In genomic region chr22:44129614-44129976, GRCh38 we compare ENCODE assay signal across 14 cellular contexts. TPM values are rescaled to one million over a fixed set of nuclear protein-coding genes. Genes with fewer than 3 reads are reported as not detected.
DNase-seq lines count a peak whose midpoint lies in the region; ATAC-seq and TF ChIP-seq lines count a peak whose summit lies in the region.
"Had no signal": no experiment of that assay in that cellular context is flagged by ENCODE, and none has a peak within 500 bp of the region (broad histone marks: within the 10 kb centered on the region; RNA-seq: fewer than 3 reads in every experiment).

No MANE protein-coding gene starts in this region.

- CTCF ChIA-PET in activated CD8-positive, alpha-beta T cell treated with anti-CD3 and anti-CD28 coated beads, Interleukin-2, amount 10 ng/mL, durations not matched to agents 7 days and 5 days (lab: Charles Lee) = no interaction called here
- CTCF ChIA-PET in activated CD8-positive, alpha-beta T cell treated with anti-CD3 and anti-CD28 coated beads for 36 hours (lab: Charles Lee) = no interaction called here

- H3K27me3 ChIP-seq in foreskin keratinocyte (no peaks in the 10 kb centered on the region), upper lobe of right lung (no peaks in the 10 kb centered on the region)
- H3K27me3 ChIP-seq: vagina had no signal

- no peak for TF ChIP-seq CTCF in activated CD8-positive, alpha-beta T cell treated with anti-CD3 and anti-CD28 coated beads for 36 hours (IDR thresholded peaks at IDR 0.05)
- TF ChIP-seq CTCF in foreskin keratinocyte (conservative IDR thresholded peaks at IDR 0.05) (no peak), upper lobe of right lung (IDR thresholded peaks at IDR 0.05) (no peak)

- peaks cover 21% of the 10 kb centered on the region for H3K36me3 Mint-ChIP-seq in activated CD8-positive, alpha-beta T cell treated with anti-CD3 and anti-CD28 coated beads, Interleukin-2, amount 10 ng/mL, durations not matched to agents 7 days and 5 days (ENCODE audit: low read depth)
- H3K36me3 Mint-ChIP-seq in activated CD8-positive, alpha-beta T cell treated with anti-CD3 and anti-CD28 coated beads for 36 hours (ENCODE audit: low read depth) = peaks cover 22% of the 10 kb centered on the region

- H3K27ac Mint-ChIP-seq in activated CD8-positive, alpha-beta T cell treated with anti-CD3 and anti-CD28 coated beads, Interleukin-2, amount 10 ng/mL, durations not matched to agents 7 days and 5 days = peak overlapping the region; percentile 52
- no peak overlapping the region for H3K27ac Mint-ChIP-seq in activated CD8-positive, alpha-beta T cell treated with anti-CD3 and anti-CD28 coated beads for 36 hours
- H3K27ac Mint-ChIP-seq: activated naive CD8-positive, alpha-beta T cell treated with anti-CD3 and anti-CD28 coated beads for 36 hours had no signal

- no peaks in the 10 kb centered on the region for H3K27me3 Mint-ChIP-seq in activated CD8-positive, alpha-beta T cell treated with anti-CD3 and anti-CD28 coated beads, Interleukin-2, amount 10 ng/mL, durations not matched to agents 7 days and 5 days (ENCODE audit: low read depth)
- H3K27me3 Mint-ChIP-seq in activated CD8-positive, alpha-beta T cell treated with anti-CD3 and anti-CD28 coated beads for 36 hours = peaks cover 3% of the 10 kb centered on the region
- H3K27me3 Mint-ChIP-seq: activated naive CD8-positive, alpha-beta T cell treated with anti-CD3 and anti-CD28 coated beads for 36 hours had no signal

- H3K9me3 ChIP-seq in upper lobe of right lung = no peaks in the 10 kb centered on the region

- H3K9me3 Mint-ChIP-seq in activated CD8-positive, alpha-beta T cell treated with anti-CD3 and anti-CD28 coated beads, Interleukin-2, amount 10 ng/mL, durations not matched to agents 7 days and 5 days (ENCODE audit: insufficient read depth) = peaks cover 12% of the 10 kb centered on the region
- H3K9me3 Mint-ChIP-seq in activated CD8-positive, alpha-beta T cell treated with anti-CD3 and anti-CD28 coated beads for 36 hours = peaks cover 18% of the 10 kb centered on the region

- no peak overlapping the region for H3K4me3 ChIP-seq in upper lobe of right lung
- H3K4me3 ChIP-seq: coronary artery, vagina had no signal

- POLR2A ChIA-PET in activated CD8-positive, alpha-beta T cell treated with anti-CD3 and anti-CD28 coated beads, Interleukin-2, amount 10 ng/mL, durations not matched to agents 7 days and 5 days (lab: Charles Lee) = no interaction called here
- POLR2A ChIA-PET in activated CD8-positive, alpha-beta T cell treated with anti-CD3 and anti-CD28 coated beads for 36 hours (lab: Charles Lee) = no interaction called here

- ATAC-seq in activated CD8-positive, alpha-beta T cell treated with anti-CD3 and anti-CD28 coated beads, Interleukin-2, amount 10 ng/mL, durations not matched to agents 7 days and 5 days = no peak
- ATAC-seq in activated CD8-positive, alpha-beta T cell treated with anti-CD3 and anti-CD28 coated beads for 36 hours = no peak
- peak; percentile 79 for ATAC-seq in foreskin keratinocyte
- no peak for ATAC-seq in upper lobe of right lung
- ATAC-seq in GM19324 (IDR thresholded peaks at IDR 0.05; ENCODE audit: low FRiP score, unreplicated experiment) = no peak
- ATAC-seq: left lobe of liver had no signal

- peak overlapping the region; percentile 82 for H3K27ac ChIP-seq in foreskin keratinocyte
- no peak overlapping the region for H3K27ac ChIP-seq in upper lobe of right lung
- H3K27ac ChIP-seq: coronary artery, vagina had no signal

- DNase-seq in activated CD8-positive, alpha-beta T cell treated with anti-CD3 and anti-CD28 coated beads, Interleukin-2, amount 10 ng/mL, durations not matched to agents 7 days and 5 days = no peak
- no peak for DNase-seq in activated CD8-positive, alpha-beta T cell treated with anti-CD3 and anti-CD28 coated beads for 36 hours
- DNase-seq in SW480 (ENCODE audit: low spot score) (peak; percentile 3), foreskin keratinocyte (peak; percentile 38 to 72), upper lobe of right lung (peak; percentile 6), NCI-H2107 (lab: John Stamatoyannopoulos, UW) (no peak)
- DNase-seq in activated T-cell treated with anti-CD3 and anti-CD28 coated beads, Interleukin-2, amount 50 U/mL, for 1 hour = no peak
- DNase-seq: activated naive CD8-positive, alpha-beta T cell treated with anti-CD3 and anti-CD28 coated beads for 36 hours; Kasumi-1; RPMI8226 had no signal

- intact Hi-C loops in activated CD8-positive, alpha-beta T cell treated with anti-CD3 and anti-CD28 coated beads for 36 hours (cut with micrococcal nuclease) = no loop called here
- intact Hi-C loops in upper lobe of right lung (cut with DNase I) = no loop called here

- H3K36me3 ChIP-seq in upper lobe of right lung = no peaks in the 10 kb centered on the region
- H3K36me3 ChIP-seq: vagina had no signal

- peaks cover 36% of the 10 kb centered on the region for H3K4me1 Mint-ChIP-seq in activated CD8-positive, alpha-beta T cell treated with anti-CD3 and anti-CD28 coated beads, Interleukin-2, amount 10 ng/mL, durations not matched to agents 7 days and 5 days (ENCODE audit: low read depth)
- no peaks in the 10 kb centered on the region for H3K4me1 Mint-ChIP-seq in activated CD8-positive, alpha-beta T cell treated with anti-CD3 and anti-CD28 coated beads for 36 hours (ENCODE audit: low read depth)

- peaks cover 11% of the 10 kb centered on the region for H3K4me1 ChIP-seq in foreskin keratinocyte
- no peaks in the 10 kb centered on the region for H3K4me1 ChIP-seq in upper lobe of right lung

- H3K4me3 Mint-ChIP-seq in activated CD8-positive, alpha-beta T cell treated with anti-CD3 and anti-CD28 coated beads, Interleukin-2, amount 10 ng/mL, durations not matched to agents 7 days and 5 days = no peak overlapping the region
- H3K4me3 Mint-ChIP-seq in activated CD8-positive, alpha-beta T cell treated with anti-CD3 and anti-CD28 coated beads for 36 hours = no peak overlapping the region
- H3K4me3 Mint-ChIP-seq: activated naive CD8-positive, alpha-beta T cell treated with anti-CD3 and anti-CD28 coated beads for 36 hours had no signal

RNA-seq across cellular contexts. Expression of gene PARVG, which starts 51.1 kb away (rescaled TPM):
- total RNA-seq in activated CD8-positive, alpha-beta T cell treated with anti-CD3 and anti-CD28 coated beads, Interleukin-2, amount 10 ng/mL, durations not matched to agents 7 days and 5 days = 100 to 1,000 TPM; 175 to 186 TPM
- 10 to 100 TPM; 76.5 to 76.9 TPM for total RNA-seq in activated CD8-positive, alpha-beta T cell treated with anti-CD3 and anti-CD28 coated beads for 36 hours
- not detected in 2 replicates for total RNA-seq in foreskin keratinocyte
- not detected in 2 replicates for polyA plus RNA-seq in foreskin keratinocyte
- 65.9 TPM for total RNA-seq in upper lobe of right lung

Comparison
In these comparisons a context has a peak if more than half of its experiments do, and no peak if none do; other contexts are left out.
1. DNase-seq: peak in SW480 (single experiment), foreskin keratinocyte (2 of 2) and upper lobe of right lung (single experiment); none in activated CD8-positive, alpha-beta T cell treated with anti-CD3 and anti-CD28 coated beads, Interleukin-2, amount 10 ng/mL, durations not matched to agents 7 days and 5 days (single experiment), activated CD8-positive, alpha-beta T cell treated with anti-CD3 and anti-CD28 coated beads for 36 hours (single experiment), activated T-cell treated with anti-CD3 and anti-CD28 coated beads, Interleukin-2, amount 50 U/mL, for 1 hour (single experiment) and NCI-H2107 (single experiment).
2. RNA of gene PARVG, which starts 51.1 kb away (total RNA-seq): 175 to 186 TPM in activated CD8-positive, alpha-beta T cell treated with anti-CD3 and anti-CD28 coated beads, Interleukin-2, amount 10 ng/mL, durations not matched to agents 7 days and 5 days, 76.5 to 76.9 TPM in activated CD8-positive, alpha-beta T cell treated with anti-CD3 and anti-CD28 coated beads for 36 hours and 65.9 TPM in upper lobe of right lung (single experiment); not detected in foreskin keratinocyte; every median in the first group is over 10 times any median in the second.